In the genomic region with DNA sequence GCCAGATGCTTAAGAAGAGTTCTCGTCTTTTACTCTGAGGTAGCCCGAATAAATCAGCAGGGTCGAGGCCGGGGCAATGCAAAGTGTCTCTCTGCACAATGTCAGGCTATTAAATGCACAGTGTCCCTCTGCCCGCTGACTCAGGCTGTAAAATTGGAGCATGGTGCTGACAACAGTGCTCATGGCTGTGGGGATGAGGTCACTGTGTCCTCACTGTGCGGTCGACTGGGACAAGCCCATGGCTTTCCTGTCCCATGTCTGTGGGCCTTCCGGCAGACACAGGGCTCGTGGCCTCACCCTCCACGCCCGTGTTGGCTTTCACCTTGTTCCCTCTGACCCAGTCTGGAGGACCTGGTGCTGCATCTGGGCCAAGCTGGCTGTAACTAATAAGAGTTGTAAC, we compare ENCODE assay signal across 19 cellular contexts. TPM values are rescaled to one million over a fixed set of nuclear protein-coding genes. Genes with fewer than 3 reads are reported as not detected.
A peak's percentile ranks its signal among the peaks of the same experiment; 100 is the strongest.
DNase-seq lines count a peak whose midpoint lies in the region; ATAC-seq and TF ChIP-seq lines count a peak whose summit lies in the region.
"Had no signal": no experiment of that assay in that cellular context is flagged by ENCODE, and none has a peak within 500 bp of the region (broad histone marks: within the 10 kb centered on the region; RNA-seq: fewer than 3 reads in every experiment).

No MANE protein-coding gene starts in this region.

- intact Hi-C loops in Right ventricle myocardium inferior (cut with DNase I), result no loop called here

- H3K4me1 ChIP-seq in right atrium auricular region, result no peaks in the 10 kb centered on the region
- H3K4me1 ChIP-seq in mucosa of rectum (ENCODE audit: control insufficient read depth in 2 of 2, insufficient read depth in 2 of 2, low read length in 2 of 2), result peaks cover 3 to 9% of the 10 kb centered on the region in 2 donors
- H3K4me1 ChIP-seq: ascending aorta, stomach had no signal

- H3K4me3 ChIP-seq in right atrium auricular region, result no peak overlapping the region
- no peak overlapping the region for H3K4me3 ChIP-seq in fibroblast of villous mesenchyme (ENCODE audit: low read depth, low read length)
- no peak overlapping the region for H3K4me3 ChIP-seq in mucosa of rectum (ENCODE audit: low read length in 2 of 2)
- H3K4me3 ChIP-seq: ascending aorta, stomach had no signal

- no peak for DNase-seq in Right ventricle myocardium inferior (ENCODE audit: missing footprints)
- no peak for DNase-seq in right atrium auricular region (ENCODE audit: low spot score)
- DNase-seq in fibroblast of villous mesenchyme (ENCODE audit: low read depth), result peak; percentile 73
- DNase-seq in NCI-H345 (lab: John Stamatoyannopoulos, UW), result no peak
- no peak for DNase-seq in NCI-H510A (lab: John Stamatoyannopoulos, UW)
- no peak for DNase-seq in SHP77 (lab: John Stamatoyannopoulos, UW)
- DNase-seq: activated CD4-positive, CD25-positive, alpha-beta regulatory T cell; activated gamma-delta T cell treated with Interleukin-2 at 50 U/mL for 16 hours; dermis blood vessel endothelial cell; HCEC 1CT; NCI-H1417; NCI-H2227 treated with DMSO at 0.1 percent for 48 hours; stomach; T-helper 1 cell had no signal

- peak; percentile 70 for ATAC-seq in Right ventricle myocardium inferior
- ATAC-seq in GM21423 (IDR thresholded peaks at IDR 0.05; ENCODE audit: unreplicated experiment), result no peak

- no peak overlapping the region for H3K27ac ChIP-seq in right atrium auricular region
- H3K27ac ChIP-seq in mucosa of rectum (ENCODE audit: low read depth in 2 of 2, low read length in 2 of 2), result peak overlapping the region; percentile 16 to 48
- H3K27ac ChIP-seq: 22Rv1, ascending aorta, C4-2B, stomach had no signal

- TF ChIP-seq CTCF in right atrium auricular region (IDR thresholded peaks at IDR 0.05), result no peak
- TF ChIP-seq CTCF in fibroblast of villous mesenchyme (IDR thresholded peaks at IDR 0.05; ENCODE audit: insufficient read depth, low read depth, low read length), result no peak

- no peaks in the 10 kb centered on the region for H3K9me3 ChIP-seq in right atrium auricular region
- H3K9me3 ChIP-seq in mucosa of rectum (ENCODE audit: control insufficient read depth in 2 of 2, low read length in 2 of 2), result no peaks in the 10 kb centered on the region
- H3K9me3 ChIP-seq: ascending aorta, stomach had no signal

- H3K9ac ChIP-seq in mucosa of rectum (ENCODE audit: low read depth in 1 of 2, low read length in 2 of 2), result no peak overlapping the region

- H3K36me3 ChIP-seq in right atrium auricular region (no peaks in the 10 kb centered on the region), mucosa of rectum (ENCODE audit: control insufficient read depth in 2 of 2, insufficient read depth in 2 of 2, low read length in 2 of 2) (no peaks in the 10 kb centered on the region)
- H3K36me3 ChIP-seq: stomach had no signal

- H3K27me3 ChIP-seq in right atrium auricular region, result no peaks in the 10 kb centered on the region
- H3K27me3 ChIP-seq in mucosa of rectum (ENCODE audit: control insufficient read depth in 2 of 2, insufficient read depth in 2 of 2, low read length in 2 of 2), result no peaks in the 10 kb centered on the region
- H3K27me3 ChIP-seq: ascending aorta, stomach had no signal

RNA-seq across cellular contexts. Expression of gene SLC2A1, which starts 14.6 kb away (rescaled TPM):
- total RNA-seq in Right ventricle myocardium inferior (46.4 TPM), right atrium auricular region (10 to 100 TPM; 25.0 to 51.5 TPM), fibroblast of villous mesenchyme (90.8 and 118 TPM in 2 replicates)

Comparison
In these comparisons a context has a peak if more than half of its experiments do, and no peak if none do; other contexts are left out.
1. H3K27ac ChIP-seq: peak in mucosa of rectum (2 of 2); none in right atrium auricular region (0 of 2).